In genomic region chr5:140806834-140807775, GRCh38 we compare ENCODE assay signal across 8 cellular contexts.
DNase-seq lines count a peak whose midpoint lies in the region; ATAC-seq and TF ChIP-seq lines count a peak whose summit lies in the region.

PCDHA4 (plus strand) TSS chr5:140807068.

- no peaks in the 10 kb centered on the region for H3K79me2 ChIP-seq in DND-41 (ENCODE audit: insufficient read depth, low read length)

- no peak within 1 kb of the TSS for H3K4me2 ChIP-seq in DND-41 (ENCODE audit: insufficient read depth, low read length)

- TF ChIP-seq CTCF in DND-41 (IDR thresholded peaks at IDR 0.05; ENCODE audit: borderline replicate concordance, extremely low read depth, low read length, poor library complexity, severe bottlenecking) (peak; percentile 57), GM10266 (IDR thresholded peaks at IDR 0.05; ENCODE audit: control insufficient read depth, insufficient read depth, low read depth, missing control alignments) (no peak)

- no peak for DNase-seq in DND-41
- DNase-seq in NCI-H1048 (lab: John Stamatoyannopoulos, UW): peak; percentile 48
- peak; percentile 81 for DNase-seq in ecto neural progenitor cell (ENCODE audit: low spot score)
- no peak for DNase-seq in NCI-H2227 treated with DMSO at 0.1 percent for 48 hours (lab: John Stamatoyannopoulos, UW)
- no peak for DNase-seq in GDM1 (lab: John Stamatoyannopoulos, UW)
- DNase-seq in GM10266 (ENCODE audit: extremely low spot score): no peak

- ATAC-seq in DND-41 (ENCODE audit: insufficient read depth, low read depth): no peak
- no peak for ATAC-seq in HG02623 (IDR thresholded peaks at IDR 0.05; ENCODE audit: unreplicated experiment)

- H4K20me1 ChIP-seq in DND-41 (ENCODE audit: insufficient read depth, low read length): no peaks in the 10 kb centered on the region

- H3K27ac ChIP-seq in DND-41 (ENCODE audit: low read length) (no peak within 1 kb of the TSS), mucosa of rectum (ENCODE audit: low read depth in 2 of 2, low read length in 2 of 2) (no peak within 1 kb of the TSS)

- H3K4me1 ChIP-seq in DND-41 (ENCODE audit: insufficient read depth, low read length) (no peaks in the 10 kb centered on the region), mucosa of rectum (ENCODE audit: control insufficient read depth in 2 of 2, insufficient read depth in 2 of 2, low read length in 2 of 2) (no peaks in the 10 kb centered on the region)

- H3K9ac ChIP-seq in DND-41 (ENCODE audit: low read depth, low read length) (no peak within 1 kb of the TSS), mucosa of rectum (ENCODE audit: low read depth in 1 of 2, low read length in 2 of 2) (no peak within 1 kb of the TSS)

- no peak within 1 kb of the TSS for H2AFZ ChIP-seq in DND-41 (ENCODE audit: low read depth, low read length)

- no peak within 1 kb of the TSS for H3K4me3 ChIP-seq in DND-41 (ENCODE audit: low read depth in 1 of 2, low read length in 2 of 2)
- peak within 1 kb of the TSS; percentile 43 to 65 for H3K4me3 ChIP-seq in mucosa of rectum (ENCODE audit: low read length in 2 of 2)

- H3K36me3 ChIP-seq in DND-41 (ENCODE audit: insufficient read depth, low read length) (no peaks in the 10 kb centered on the region), mucosa of rectum (ENCODE audit: control insufficient read depth in 2 of 2, insufficient read depth in 2 of 2, low read length in 2 of 2) (no peaks in the 10 kb centered on the region)

- H3K27me3 ChIP-seq in DND-41 (ENCODE audit: insufficient read depth, low read length, poor library complexity) (no peaks in the 10 kb centered on the region), mucosa of rectum (ENCODE audit: control insufficient read depth in 2 of 2, insufficient read depth in 2 of 2, low read length in 2 of 2) (no peaks in the 10 kb centered on the region)

- H3K9me3 ChIP-seq in DND-41 (ENCODE audit: insufficient read depth, low read length, severe bottlenecking) (no peaks in the 10 kb centered on the region), mucosa of rectum (ENCODE audit: control insufficient read depth in 2 of 2, low read length in 2 of 2) (peaks cover under 1 to 9% of the 10 kb centered on the region in 2 donors)

Comparison
In these comparisons a context has a peak if more than half of its experiments do, and no peak if none do; other contexts are left out.
1. DNase-seq: peak in NCI-H1048 (single experiment) and ecto neural progenitor cell (single experiment); none in DND-41 (single experiment), NCI-H2227 treated with DMSO at 0.1 percent for 48 hours (single experiment), GDM1 (single experiment) and GM10266 (single experiment).
2. H3K4me3 ChIP-seq: peak in mucosa of rectum (2 of 2); none in DND-41 (0 of 2).